22 cellular contexts compared by ENCODE assay signal in genomic region chr22:49754674-49755590, GRCh38.
DNase-seq lines count a peak whose midpoint lies in the region; ATAC-seq and TF ChIP-seq lines count a peak whose summit lies in the region.
"Had no signal": no experiment of that assay in that cellular context is flagged by ENCODE, and none has a peak within 500 bp of the region (broad histone marks: within the 10 kb centered on the region; RNA-seq: fewer than 3 reads in every experiment).

No MANE protein-coding gene starts in this region.

- peak overlapping the region; percentile 73 for H3K23ac ChIP-seq in neuronal stem cell (ENCODE audit: low read depth, low read length, poor library complexity)

- H3K4ac ChIP-seq in neuronal stem cell (ENCODE audit: low read length) = no peak overlapping the region

- no peak overlapping the region for H3K4me3 ChIP-seq in right cardiac atrium (ENCODE audit: low read length)
- H3K4me3 ChIP-seq in neuronal stem cell (ENCODE audit: low read length in 2 of 2) = no peak overlapping the region
- H3K4me3 ChIP-seq in hepatocyte = no peak overlapping the region
- no peak overlapping the region for H3K4me3 ChIP-seq in Caco-2 (ENCODE audit: low read depth, low read length)
- H3K4me3 ChIP-seq: breast epithelium, MG63, pancreas, uterus had no signal

- H2BK15ac ChIP-seq in neuronal stem cell (ENCODE audit: low read length) = peak overlapping the region; percentile 78

- H2BK120ac ChIP-seq in neuronal stem cell (ENCODE audit: low read depth, low read length) = peak overlapping the region; percentile 47

- peak overlapping the region; percentile 79 for H4K91ac ChIP-seq in neuronal stem cell (ENCODE audit: low read depth, low read length, poor library complexity)

- no peaks in the 10 kb centered on the region for H4K20me1 ChIP-seq in hepatocyte (ENCODE audit: insufficient read depth, poor library complexity, severe bottlenecking)

- TF ChIP-seq CTCF in hepatocyte (IDR thresholded peaks at IDR 0.05; ENCODE audit: poor library complexity) (no peak), Caco-2 (IDR thresholded peaks at IDR 0.05; ENCODE audit: insufficient read depth in 1 of 2, low read depth in 1 of 2, low read length in 1 of 2, severe bottlenecking in 1 of 2, unreplicated experiment in 1 of 2) (no peak)

- no peaks in the 10 kb centered on the region for H3K36me3 ChIP-seq in neuronal stem cell (replicated peaks in 1 of 2; ENCODE audit: control insufficient read depth in 2 of 2, insufficient read depth in 2 of 2, low read length in 2 of 2)
- H3K36me3 ChIP-seq in hepatocyte (replicated peaks; ENCODE audit: insufficient read depth, low read depth) = no peaks in the 10 kb centered on the region
- no peaks in the 10 kb centered on the region for H3K36me3 ChIP-seq in Caco-2 (ENCODE audit: control insufficient read depth, insufficient read depth, low read length)
- H3K36me3 ChIP-seq: breast epithelium, MG63, pancreas, uterus had no signal

- no peak overlapping the region for H2BK5ac ChIP-seq in neuronal stem cell (ENCODE audit: low read length)

- BruUV-seq in Caco-2 (replicated peaks; lab: Mats Ljungman, UMichigan) = no TSS peak

- H3K18ac ChIP-seq in neuronal stem cell (ENCODE audit: low read length) = peak overlapping the region; percentile 71

- POLR2A ChIA-PET in Caco-2 (lab: Charles Lee) = no interaction called here

- no peaks in the 10 kb centered on the region for H3K9me3 ChIP-seq in right cardiac atrium (ENCODE audit: control insufficient read depth, low read length)
- H3K9me3 ChIP-seq in neuronal stem cell (replicated peaks in 1 of 2; ENCODE audit: control insufficient read depth in 2 of 2, insufficient read depth in 1 of 2, low read depth in 1 of 2, low read length in 2 of 2) = peaks cover 5% of the 10 kb centered on the region in 2 donors
- H3K9me3 ChIP-seq in hepatocyte (ENCODE audit: low read depth) = no peaks in the 10 kb centered on the region
- no peaks in the 10 kb centered on the region for H3K9me3 ChIP-seq in Caco-2
- H3K9me3 ChIP-seq: breast epithelium, MG63, pancreas, uterus had no signal

- DNase-seq in right cardiac atrium (peak in 1 of 3 donors; percentile 54), cardiac septum (ENCODE audit: low spot score) (no peak), cerebellar cortex (ENCODE audit: low spot score) (peak; percentile 63), neuronal stem cell (ENCODE audit: low spot score) (no peak), hepatocyte (ENCODE audit: low spot score) (no peak), Caco-2 (no peak)
- DNase-seq: activated CD4-positive, alpha-beta T cell treated with anti-CD3 and anti-CD28 coated beads, Interleukin-2, amount 50 U/mL, for 1 hour; activated CD8-positive, alpha-beta memory T cell treated with anti-CD3 and anti-CD28 coated beads, Interleukin-2, amount 50 U/mL, for 48 hours; activated gamma-delta T cell treated with Interleukin-2 at 50 U/mL for 16 hours; CD4-positive, alpha-beta T cell; HCEC 1CT; mesendoderm; MG63; NCI-H1417 treated with DMSO at 0.1 percent for 48 hours; NCI-H2171 treated with DMSO at 0.1 percent for 48 hours; NCI-H524 treated with DMSO at 0.1 percent for 48 hours; uterus had no signal

- H3K4me1 Mint-ChIP-seq in Caco-2 (ENCODE audit: low read depth, unreplicated experiment) = no peaks in the 10 kb centered on the region

- WGBS in right cardiac atrium = 63% methylated on average over 27 of the region's 27 CpGs
- no CpG with 5 or more reads among the region's 27 CpGs for WGBS in neuronal stem cell (ENCODE audit: extremely low coverage in 2 of 2, insufficient read length in 2 of 2, insufficient replicate concordance in 1 of 2), 2 donors
- 86% methylated on average over 18 of the region's 27 CpGs for WGBS in hepatocyte (ENCODE audit: low lambda C conversion rate, missing lambda C conversion rate)

- H2AFZ ChIP-seq in neuronal stem cell (ENCODE audit: low read length) (no peak overlapping the region), hepatocyte (no peak overlapping the region)

- intact Hi-C loops in right cardiac atrium (cut with DNase I) = no loop called here
- intact Hi-C loops in cardiac septum (cut with DNase I) = no loop called here
- intact Hi-C loops in Caco-2 (cut with micrococcal nuclease; ENCODE audit: unreplicated experiment) = no loop called here

- CTCF ChIA-PET in Caco-2 (lab: Charles Lee) = no interaction called here

- no peak overlapping the region for H4K8ac ChIP-seq in neuronal stem cell (ENCODE audit: low read depth, low read length)

- H3K14ac ChIP-seq in neuronal stem cell (ENCODE audit: low read length) = peak overlapping the region; percentile 71

- no peak overlapping the region for H3K4me3 Mint-ChIP-seq in Caco-2 (ENCODE audit: unreplicated experiment)
- H3K4me3 Mint-ChIP-seq: CD4-positive, alpha-beta T cell; dendritic cell treated with granulocyte-macrophage colony-stimulating factor and Interleukin-4, amounts not matched to agents 40 ng/mL and 50 ng/mL, for 4 days; naive thymus-derived CD4-positive, alpha-beta T cell had no signal

- no peaks in the 10 kb centered on the region for H3K27me3 Mint-ChIP-seq in Caco-2 (ENCODE audit: insufficient read depth, unreplicated experiment)
- H3K27me3 Mint-ChIP-seq: CD4-positive, alpha-beta T cell had no signal

- peak; percentile 13 to 17 for ATAC-seq in right cardiac atrium
- no peak for ATAC-seq in HG03520 (IDR thresholded peaks at IDR 0.05; ENCODE audit: unreplicated experiment)
- ATAC-seq: naive thymus-derived CD4-positive, alpha-beta T cell; pancreas had no signal

- no peaks in the 10 kb centered on the region for H3K9me2 ChIP-seq in hepatocyte (replicated peaks; ENCODE audit: insufficient read depth)

- H3K27me3 ChIP-seq in right cardiac atrium (ENCODE audit: control insufficient read depth, insufficient read depth) (no peaks in the 10 kb centered on the region), neuronal stem cell (ENCODE audit: control insufficient read depth in 3 of 3, insufficient read depth in 3 of 3, low read depth in 1 of 3, low read length in 3 of 3) (peaks cover 0 to 3% (median 0%) of the 10 kb centered on the region in 3 experiments), hepatocyte (no peaks in the 10 kb centered on the region), Caco-2 (replicated peaks; ENCODE audit: control insufficient read depth, insufficient read depth, low read length) (no peaks in the 10 kb centered on the region)
- H3K27me3 ChIP-seq: MG63, pancreas, uterus had no signal

- peak overlapping the region; percentile 25 for H2AK5ac ChIP-seq in neuronal stem cell (ENCODE audit: low read depth, low read length)

- no peaks in the 10 kb centered on the region for H3K79me1 ChIP-seq in neuronal stem cell (ENCODE audit: low read depth, low read length)

- H3K27ac ChIP-seq in right cardiac atrium (ENCODE audit: low read length) (no peak overlapping the region), neuronal stem cell (replicated peaks; ENCODE audit: low read length) (no peak overlapping the region), hepatocyte (no peak overlapping the region)
- H3K27ac ChIP-seq: breast epithelium, pancreas, uterus had no signal

- no peaks in the 10 kb centered on the region for H3K36me3 Mint-ChIP-seq in Caco-2 (ENCODE audit: insufficient read depth, unreplicated experiment)

- H2BK12ac ChIP-seq in neuronal stem cell (ENCODE audit: low read length) = peak overlapping the region; percentile 10

- no peaks in the 10 kb centered on the region for H3K9me3 Mint-ChIP-seq in Caco-2 (ENCODE audit: unreplicated experiment)
- H3K9me3 Mint-ChIP-seq: CD4-positive, alpha-beta T cell; dendritic cell treated with granulocyte-macrophage colony-stimulating factor and Interleukin-4, amounts not matched to agents 40 ng/mL and 50 ng/mL, for 4 days had no signal

- H3K4me1 ChIP-seq in right cardiac atrium (ENCODE audit: control insufficient read depth, insufficient read depth, low read length) = no peaks in the 10 kb centered on the region
- H3K4me1 ChIP-seq in neuronal stem cell (ENCODE audit: control insufficient read depth in 2 of 2, insufficient read depth in 1 of 2, low read depth in 1 of 2, low read length in 2 of 2) = peaks cover 14% of the 10 kb centered on the region in 2 donors
- no peaks in the 10 kb centered on the region for H3K4me1 ChIP-seq in hepatocyte (ENCODE audit: insufficient read depth)
- no peaks in the 10 kb centered on the region for H3K4me1 ChIP-seq in Caco-2
- H3K4me1 ChIP-seq: breast epithelium, pancreas, uterus had no signal

- H3K27ac Mint-ChIP-seq in Caco-2 (ENCODE audit: unreplicated experiment) = no peak overlapping the region
- H3K27ac Mint-ChIP-seq: CD4-positive, alpha-beta T cell; dendritic cell treated with granulocyte-macrophage colony-stimulating factor and Interleukin-4, amounts not matched to agents 40 ng/mL and 50 ng/mL, for 4 days had no signal

- no peaks in the 10 kb centered on the region for H3K79me2 ChIP-seq in hepatocyte

- H3K4me2 ChIP-seq in neuronal stem cell (ENCODE audit: insufficient read depth, low read length, poor library complexity, severe bottlenecking) = no peak overlapping the region
- no peak overlapping the region for H3K4me2 ChIP-seq in hepatocyte

- peak overlapping the region; percentile 24 for H3K9ac ChIP-seq in neuronal stem cell (ENCODE audit: low read depth, low read length, poor library complexity)
